ENCODE assay signal across 12 cellular contexts in genomic region chr7:99224948-99225265, GRCh38. TPM values are rescaled to one million over a fixed set of nuclear protein-coding genes. Genes with fewer than 3 reads are reported as not detected.
"Had no signal": no experiment of that assay in that cellular context is flagged by ENCODE, and none has a peak within 500 bp of the region (broad histone marks: within the 10 kb centered on the region; RNA-seq: fewer than 3 reads in every experiment).

No MANE protein-coding gene starts in this region.

RNA-seq across cellular contexts. Expression of gene KPNA7, which starts 17.0 kb away (rescaled TPM):
- total RNA-seq: activated CD4-positive, alpha-beta T cell treated with anti-CD3 and anti-CD28 coated beads, Interleukin-2, amount 10 ng/mL, durations not matched to agents 7 days and 5 days; activated CD8-positive, alpha-beta memory T cell treated with anti-CD3 and anti-CD28 coated beads, Interleukin-2, amount 10 ng/mL, durations not matched to agents 7 days and 5 days; activated T-helper 1 cell treated with anti-CD3 and anti-CD28 coated beads, Interleukin-12 subunit alpha, Interleukin-12 subunit beta, Interleukin-2, Interleukin-4 antibody, amounts not matched to agents 30 ng/mL and 10 ng/mL and 1 ng/mL, durations not matched to agents 14 hours and 24 hours and 36 hours; dermis blood vessel endothelial cell; gastrocnemius medialis; left ventricle myocardium superior; pulmonary artery endothelial cell; right cardiac atrium; suprapubic skin; T-helper 2 cell treated with Interferon-gamma antibody and Interleukin-4, amounts not matched to agents 100 ng/mL and 5 ng/mL, for 36 hours; vagina had no signal

RNA-seq across cellular contexts. Expression of gene MYH16, which starts 47.7 kb away (rescaled TPM):
- total RNA-seq: activated CD4-positive, alpha-beta T cell treated with anti-CD3 and anti-CD28 coated beads, Interleukin-2, amount 10 ng/mL, durations not matched to agents 7 days and 5 days; activated CD8-positive, alpha-beta memory T cell treated with anti-CD3 and anti-CD28 coated beads, Interleukin-2, amount 10 ng/mL, durations not matched to agents 7 days and 5 days; activated CD8-positive, alpha-beta T cell treated with anti-CD3 and anti-CD28 coated beads for 36 hours; activated T-helper 1 cell treated with anti-CD3 and anti-CD28 coated beads, Interleukin-12 subunit alpha, Interleukin-12 subunit beta, Interleukin-2, Interleukin-4 antibody, amounts not matched to agents 30 ng/mL and 10 ng/mL and 1 ng/mL, durations not matched to agents 14 hours and 24 hours and 36 hours; dermis blood vessel endothelial cell; gastrocnemius medialis; left ventricle myocardium superior; right cardiac atrium; suprapubic skin; T-helper 2 cell treated with Interferon-gamma antibody and Interleukin-4, amounts not matched to agents 100 ng/mL and 5 ng/mL, for 36 hours; vagina had no signal
